Comparison of ENCODE assay signal across 1 cellular context in genomic region chr16:89217388-89218191, GRCh38.
TF ChIP-seq lines count a peak whose summit lies in the region.

Gene ZNF778 (plus strand): TSS chr16:89217703. CDS start chr16:89221128, 3,425 bp downstream.

TF ChIP-seq in HepG2, 621 proteins besides CTCF, POLR2A, EP300 and RAD21 (continued from another document and continues in another):
- TF ChIP-seq CSRNP2 (CRISPR knock-in tag; conservative IDR thresholded peaks at IDR 0.05; ENCODE audit: low read depth) (no peak), ZNF879 (CRISPR knock-in tag; IDR thresholded peaks at IDR 0.05) (peak; percentile 91), ZNF274 (CRISPR knock-in tag; IDR thresholded peaks at IDR 0.05) (peak; percentile 96), HOXD1 (CRISPR knock-in tag; IDR thresholded peaks at IDR 0.05) (peak; percentile 89; the same call in 1 of the 2 replicates), TBX3 (IDR thresholded peaks at IDR 0.05; ENCODE audit: borderline replicate concordance) (no peak), ZNF672 (CRISPR knock-in tag; IDR thresholded peaks at IDR 0.05) (no peak), PCBP2 (optimal IDR thresholded peaks at IDR 0.05; ENCODE audit: low read depth, low read length, poor library complexity, severe bottlenecking) (no peak), POGZ (CRISPR knock-in tag; IDR thresholded peaks at IDR 0.05) (peak; percentile 78), HMGA1 (CRISPR knock-in tag; conservative IDR thresholded peaks at IDR 0.05) (no peak), NPAS2 (CRISPR knock-in tag; IDR thresholded peaks at IDR 0.05; ENCODE audit: borderline replicate concordance) (no peak), ERF (CRISPR knock-in tag; IDR thresholded peaks at IDR 0.05) (peak; percentile 97), ZSCAN22 (CRISPR knock-in tag; IDR thresholded peaks at IDR 0.05) (no peak), GPN1 (CRISPR knock-in tag; IDR thresholded peaks at IDR 0.05; ENCODE audit: borderline replicate concordance) (0 out of 2 replicates have a peak, but pooled peaks have one; percentile 18), ZBTB10 (CRISPR knock-in tag; IDR thresholded peaks at IDR 0.05; ENCODE audit: borderline replicate concordance) (no peak), MLXIP (CRISPR knock-in tag; IDR thresholded peaks at IDR 0.05; ENCODE audit: borderline replicate concordance) (no peak), NCOA1 (CRISPR knock-in tag; IDR thresholded peaks at IDR 0.05) (peak; percentile 58; the same call in 1 of the 2 replicates), SRSF9 (IDR thresholded peaks at IDR 0.05; ENCODE audit: borderline replicate concordance, insufficient read depth, low read depth, low read length, poor library complexity, severe bottlenecking) (no peak), ZNF276 (CRISPR knock-in tag; IDR thresholded peaks at IDR 0.05; ENCODE audit: low read depth) (peak; percentile 74; the same call in 1 of the 2 replicates), ZNF550 (CRISPR knock-in tag; IDR thresholded peaks at IDR 0.05; ENCODE audit: borderline replicate concordance) (peak; percentile 37; the same call in 1 of the 2 replicates), TEAD2 (CRISPR knock-in tag; IDR thresholded peaks at IDR 0.05) (0 out of 2 replicates have a peak, but pooled peaks have one; percentile 30), ATF7-NPFF (CRISPR knock-in tag; IDR thresholded peaks at IDR 0.05; ENCODE audit: low read depth) (peak; percentile 82), SP4 (CRISPR knock-in tag; IDR thresholded peaks at IDR 0.05) (peak; percentile 89), ZIK1 (CRISPR knock-in tag; IDR thresholded peaks at IDR 0.05; ENCODE audit: borderline replicate concordance, low read depth) (no peak; the same call in 1 of the 2 replicates), ZNF343 (CRISPR knock-in tag; IDR thresholded peaks at IDR 0.05) (0 out of 2 replicates have a peak, but pooled peaks have one; percentile 36), ZHX2 (IDR thresholded peaks at IDR 0.05; ENCODE audit: low read depth) (peak; percentile 83), ZHX2 (CRISPR knock-in tag; IDR thresholded peaks at IDR 0.05; ENCODE audit: borderline replicate concordance) (peak; percentile 53; the same call in 1 of the 2 replicates), RCOR2 (CRISPR knock-in tag; IDR thresholded peaks at IDR 0.05) (0 out of 2 replicates have a peak, but pooled peaks have one; percentile 20), PAX8 (CRISPR knock-in tag; IDR thresholded peaks at IDR 0.05; ENCODE audit: borderline replicate concordance) (0 out of 2 replicates have a peak, but pooled peaks have one; percentile 40), CENPX (CRISPR knock-in tag; IDR thresholded peaks at IDR 0.05) (no peak), HIVEP1 (CRISPR knock-in tag; IDR thresholded peaks at IDR 0.05) (peak; percentile 75), CREM (IDR thresholded peaks at IDR 0.05) (peak; percentile 92), CREM (CRISPR knock-in tag; IDR thresholded peaks at IDR 0.05) (peak; percentile 67; the same call in 1 of the 2 replicates), ZNF317 (CRISPR knock-in tag; IDR thresholded peaks at IDR 0.05) (no peak), CHD4 (IDR thresholded peaks at IDR 0.05; ENCODE audit: borderline replicate concordance, low read length) (no peak), ZNF280B (CRISPR knock-in tag; IDR thresholded peaks at IDR 0.05; ENCODE audit: borderline replicate concordance) (peak; percentile 82), ZNF124 (CRISPR knock-in tag; IDR thresholded peaks at IDR 0.05) (peak; percentile 91), HMG20B (CRISPR knock-in tag; conservative IDR thresholded peaks at IDR 0.05) (no peak; the same call in 1 of the 2 replicates), PTBP1 (IDR thresholded peaks at IDR 0.05; ENCODE audit: low read depth, low read length, poor library complexity, severe bottlenecking) (no peak), PLRG1 (conservative IDR thresholded peaks at IDR 0.05) (no peak), NONO (IDR thresholded peaks at IDR 0.05) (no peak), NONO (CRISPR knock-in tag; conservative IDR thresholded peaks at IDR 0.05) (peak; percentile 85), NFKB2 (CRISPR knock-in tag; IDR thresholded peaks at IDR 0.05; ENCODE audit: borderline replicate concordance) (peak; percentile 92; the same call in 1 of the 2 replicates), SOX6 (IDR thresholded peaks at IDR 0.05) (no peak), SOX6 (CRISPR knock-in tag; IDR thresholded peaks at IDR 0.05) (peak; percentile 59; the same call in 1 of the 2 replicates), ZNF549 (CRISPR knock-in tag; IDR thresholded peaks at IDR 0.05) (peak; percentile 76; the same call in 1 of the 2 replicates), STAG1 (CRISPR knock-in tag; IDR thresholded peaks at IDR 0.05) (no peak; the same call in 1 of the 2 replicates)
- TF ChIP-seq, protein P1, sequence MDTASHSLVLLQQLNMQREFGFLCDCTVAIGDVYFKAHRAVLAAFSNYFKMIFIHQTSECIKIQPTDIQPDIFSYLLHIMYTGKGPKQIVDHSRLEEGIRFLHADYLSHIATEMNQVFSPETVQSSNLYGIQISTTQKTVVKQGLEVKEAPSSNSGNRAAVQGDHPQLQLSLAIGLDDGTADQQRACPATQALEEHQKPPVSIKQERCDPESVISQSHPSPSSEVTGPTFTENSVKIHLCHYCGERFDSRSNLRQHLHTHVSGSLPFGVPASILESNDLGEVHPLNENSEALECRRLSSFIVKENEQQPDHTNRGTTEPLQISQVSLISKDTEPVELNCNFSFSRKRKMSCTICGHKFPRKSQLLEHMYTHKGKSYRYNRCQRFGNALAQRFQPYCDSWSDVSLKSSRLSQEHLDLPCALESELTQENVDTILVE (CRISPR knock-in tag; IDR thresholded peaks at IDR 0.05): peak; percentile 85
